In the genomic region with DNA sequence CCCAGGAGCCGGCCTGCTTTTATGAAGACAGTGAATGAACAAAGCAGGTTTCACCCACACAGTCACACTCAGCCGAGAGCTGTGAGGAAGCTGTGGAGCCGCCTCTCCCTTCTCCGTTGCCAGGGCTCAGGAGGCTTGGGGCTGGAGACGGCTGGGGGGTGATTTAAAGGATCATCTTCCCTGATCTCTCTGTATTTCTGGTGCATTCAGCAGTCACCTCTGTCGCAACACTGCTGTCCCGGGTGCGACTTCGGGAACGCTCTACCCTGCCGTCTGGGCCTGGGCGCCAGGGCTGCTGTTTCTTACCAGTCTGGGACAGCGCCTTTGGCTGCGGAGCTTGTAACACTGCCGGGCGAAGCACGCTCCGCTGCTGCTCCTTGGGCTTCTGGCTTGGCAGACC, we compare ENCODE assay signal across 19 cellular contexts.
"Had no signal": no experiment of that assay in that cellular context is flagged by ENCODE, and none has a peak within 500 bp of the region (broad histone marks: within the 10 kb centered on the region; RNA-seq: fewer than 3 reads in every experiment).

No MANE protein-coding gene starts in this region.

- ATAC-seq: activated CD4-positive, CD25-positive, alpha-beta regulatory T cell treated with anti-CD3 and anti-CD28 coated beads, Interleukin-2, amount 50 U/mL, for 24 hours; activated CD8-positive, alpha-beta T cell treated with anti-CD3 and anti-CD28 coated beads, Interleukin-2, amount 10 ng/mL, durations not matched to agents 7 days and 5 days; left colon; pancreas; stimulated activated naive B cell treated with anti-CD40 and anti-IgM and Interleukin-4, amounts not matched to agents 10 μg/mL and 1 μg/mL and 100 μg/mL, for 72 hours had no signal

- H3K4me3 Mint-ChIP-seq: activated CD4-positive, alpha-beta T cell treated with anti-CD3 and anti-CD28 coated beads, Interleukin-2, amount 10 ng/mL, durations not matched to agents 7 days and 5 days; activated CD8-positive, alpha-beta T cell treated with anti-CD3 and anti-CD28 coated beads, Interleukin-2, amount 10 ng/mL, durations not matched to agents 7 days and 5 days; activated T-cell treated with anti-CD3 and anti-CD28 coated beads, Interleukin-2, amount 50 U/mL, for 24 hours; stimulated activated naive B cell treated with anti-CD40 and anti-IgM and Interleukin-4, amounts not matched to agents 10 μg/mL and 1 μg/mL and 100 μg/mL, for 72 hours; T-helper 1 cell treated with Interleukin-12 subunit alpha and Interleukin-12 subunit beta and Interleukin-4 antibody, amounts not matched to agents 30 μg/mL and 1 μg/mL, for 36 hours had no signal

- H3K27me3 ChIP-seq: esophagus squamous epithelium, hepatocyte, pancreas had no signal

- H3K4me3 ChIP-seq: esophagus squamous epithelium, hepatocyte, lung, pancreas had no signal

- H3K9me3 ChIP-seq: esophagus squamous epithelium, pancreas had no signal

- H3K27ac Mint-ChIP-seq: activated CD4-positive, alpha-beta T cell treated with anti-CD3 and anti-CD28 coated beads, Interleukin-2, amount 10 ng/mL, durations not matched to agents 7 days and 5 days; activated CD8-positive, alpha-beta T cell treated with anti-CD3 and anti-CD28 coated beads, Interleukin-2, amount 10 ng/mL, durations not matched to agents 7 days and 5 days; activated T-cell treated with anti-CD3 and anti-CD28 coated beads, Interleukin-2, amount 50 U/mL, for 24 hours; activated T-helper 2 cell treated with anti-CD3 and anti-CD28 coated beads, Interferon-gamma antibody, Interleukin-2, Interleukin-4, amounts not matched to agents 10 μg/mL and 5 μg/mL and 100 μg/mL, durations not matched to agents 14 hours and 24 hours and 36 hours; stimulated activated naive B cell treated with anti-CD40 and anti-IgM and Interleukin-4, amounts not matched to agents 10 μg/mL and 1 μg/mL and 100 μg/mL, for 72 hours; T-helper 1 cell treated with Interleukin-12 subunit alpha and Interleukin-12 subunit beta and Interleukin-4 antibody, amounts not matched to agents 30 μg/mL and 1 μg/mL, for 36 hours had no signal

- H3K4me1 Mint-ChIP-seq: activated CD4-positive, alpha-beta T cell treated with anti-CD3 and anti-CD28 coated beads, Interleukin-2, amount 10 ng/mL, durations not matched to agents 7 days and 5 days had no signal

- H3K27me3 Mint-ChIP-seq: activated CD4-positive, alpha-beta T cell treated with anti-CD3 and anti-CD28 coated beads, Interleukin-2, amount 10 ng/mL, durations not matched to agents 7 days and 5 days; activated T-cell treated with anti-CD3 and anti-CD28 coated beads, Interleukin-2, amount 50 U/mL, for 24 hours; stimulated activated naive B cell treated with anti-CD40 and anti-IgM and Interleukin-4, amounts not matched to agents 10 μg/mL and 1 μg/mL and 100 μg/mL, for 72 hours had no signal

- H3K27ac ChIP-seq: esophagus squamous epithelium, hepatocyte, pancreas had no signal

- FAIRE-seq: endothelial cell of umbilical vein, pancreas had no signal

- DNase-seq: activated CD4-positive, alpha-beta T cell treated with anti-CD3 and anti-CD28 coated beads, Interleukin-2, amount 10 ng/mL, durations not matched to agents 7 days and 5 days; activated CD8-positive, alpha-beta T cell treated with anti-CD3 and anti-CD28 coated beads, Interleukin-2, amount 10 ng/mL, durations not matched to agents 7 days and 5 days; activated naive CD4-positive, alpha-beta T cell treated with Interleukin-2 at 50 U/mL for 16 hours; activated T-cell treated with anti-CD3 and anti-CD28 coated beads, Interleukin-2, amount 50 U/mL, for 24 hours; aorta; cortex of kidney; effector CD8-positive, alpha-beta T cell; esophagus squamous epithelium; left colon; midbrain; stimulated activated naive B cell treated with anti-CD40 and anti-IgM and Interleukin-4, amounts not matched to agents 10 μg/mL and 1 μg/mL and 100 μg/mL, for 72 hours; trophoblast cell had no signal

- H3K4me2 ChIP-seq: hepatocyte had no signal

- H2AFZ ChIP-seq: hepatocyte had no signal

- H3K9me3 Mint-ChIP-seq: activated CD4-positive, alpha-beta T cell treated with anti-CD3 and anti-CD28 coated beads, Interleukin-2, amount 10 ng/mL, durations not matched to agents 7 days and 5 days; activated T-cell treated with anti-CD3 and anti-CD28 coated beads, Interleukin-2, amount 50 U/mL, for 24 hours; activated T-helper 2 cell treated with anti-CD3 and anti-CD28 coated beads, Interferon-gamma antibody, Interleukin-2, Interleukin-4, amounts not matched to agents 10 μg/mL and 5 μg/mL and 100 μg/mL, durations not matched to agents 14 hours and 24 hours and 36 hours; stimulated activated naive B cell treated with anti-CD40 and anti-IgM and Interleukin-4, amounts not matched to agents 10 μg/mL and 1 μg/mL and 100 μg/mL, for 72 hours; T-helper 1 cell treated with Interleukin-12 subunit alpha and Interleukin-12 subunit beta and Interleukin-4 antibody, amounts not matched to agents 30 μg/mL and 1 μg/mL, for 36 hours had no signal
